1 cellular context compared by ENCODE assay signal in the genomic region with DNA sequence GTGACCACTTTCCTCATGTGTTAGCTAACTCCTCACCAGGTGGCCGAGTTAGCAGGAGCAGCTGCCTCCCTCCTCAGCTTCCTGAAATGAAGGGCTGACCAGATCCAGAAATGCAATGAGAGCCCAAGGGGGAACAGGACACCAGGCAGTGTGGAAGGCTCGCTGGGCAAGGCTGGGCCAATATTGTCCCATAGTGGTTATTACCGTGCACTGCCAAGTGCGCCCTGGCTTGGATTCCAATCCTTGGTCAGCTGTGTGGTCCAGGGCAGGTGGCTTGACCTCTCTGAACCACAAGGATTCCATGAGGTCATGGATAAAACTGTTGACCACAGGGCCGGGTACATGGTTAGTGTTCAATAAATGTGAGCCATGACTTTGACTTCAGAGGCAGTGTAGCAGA.
TF ChIP-seq lines count a peak whose summit lies in the region.

No MANE protein-coding gene starts in this region.

TF ChIP-seq in K562, 482 proteins besides CTCF, POLR2A, EP300 and RAD21 (continued from another document):
- TF ChIP-seq, protein P1, sequence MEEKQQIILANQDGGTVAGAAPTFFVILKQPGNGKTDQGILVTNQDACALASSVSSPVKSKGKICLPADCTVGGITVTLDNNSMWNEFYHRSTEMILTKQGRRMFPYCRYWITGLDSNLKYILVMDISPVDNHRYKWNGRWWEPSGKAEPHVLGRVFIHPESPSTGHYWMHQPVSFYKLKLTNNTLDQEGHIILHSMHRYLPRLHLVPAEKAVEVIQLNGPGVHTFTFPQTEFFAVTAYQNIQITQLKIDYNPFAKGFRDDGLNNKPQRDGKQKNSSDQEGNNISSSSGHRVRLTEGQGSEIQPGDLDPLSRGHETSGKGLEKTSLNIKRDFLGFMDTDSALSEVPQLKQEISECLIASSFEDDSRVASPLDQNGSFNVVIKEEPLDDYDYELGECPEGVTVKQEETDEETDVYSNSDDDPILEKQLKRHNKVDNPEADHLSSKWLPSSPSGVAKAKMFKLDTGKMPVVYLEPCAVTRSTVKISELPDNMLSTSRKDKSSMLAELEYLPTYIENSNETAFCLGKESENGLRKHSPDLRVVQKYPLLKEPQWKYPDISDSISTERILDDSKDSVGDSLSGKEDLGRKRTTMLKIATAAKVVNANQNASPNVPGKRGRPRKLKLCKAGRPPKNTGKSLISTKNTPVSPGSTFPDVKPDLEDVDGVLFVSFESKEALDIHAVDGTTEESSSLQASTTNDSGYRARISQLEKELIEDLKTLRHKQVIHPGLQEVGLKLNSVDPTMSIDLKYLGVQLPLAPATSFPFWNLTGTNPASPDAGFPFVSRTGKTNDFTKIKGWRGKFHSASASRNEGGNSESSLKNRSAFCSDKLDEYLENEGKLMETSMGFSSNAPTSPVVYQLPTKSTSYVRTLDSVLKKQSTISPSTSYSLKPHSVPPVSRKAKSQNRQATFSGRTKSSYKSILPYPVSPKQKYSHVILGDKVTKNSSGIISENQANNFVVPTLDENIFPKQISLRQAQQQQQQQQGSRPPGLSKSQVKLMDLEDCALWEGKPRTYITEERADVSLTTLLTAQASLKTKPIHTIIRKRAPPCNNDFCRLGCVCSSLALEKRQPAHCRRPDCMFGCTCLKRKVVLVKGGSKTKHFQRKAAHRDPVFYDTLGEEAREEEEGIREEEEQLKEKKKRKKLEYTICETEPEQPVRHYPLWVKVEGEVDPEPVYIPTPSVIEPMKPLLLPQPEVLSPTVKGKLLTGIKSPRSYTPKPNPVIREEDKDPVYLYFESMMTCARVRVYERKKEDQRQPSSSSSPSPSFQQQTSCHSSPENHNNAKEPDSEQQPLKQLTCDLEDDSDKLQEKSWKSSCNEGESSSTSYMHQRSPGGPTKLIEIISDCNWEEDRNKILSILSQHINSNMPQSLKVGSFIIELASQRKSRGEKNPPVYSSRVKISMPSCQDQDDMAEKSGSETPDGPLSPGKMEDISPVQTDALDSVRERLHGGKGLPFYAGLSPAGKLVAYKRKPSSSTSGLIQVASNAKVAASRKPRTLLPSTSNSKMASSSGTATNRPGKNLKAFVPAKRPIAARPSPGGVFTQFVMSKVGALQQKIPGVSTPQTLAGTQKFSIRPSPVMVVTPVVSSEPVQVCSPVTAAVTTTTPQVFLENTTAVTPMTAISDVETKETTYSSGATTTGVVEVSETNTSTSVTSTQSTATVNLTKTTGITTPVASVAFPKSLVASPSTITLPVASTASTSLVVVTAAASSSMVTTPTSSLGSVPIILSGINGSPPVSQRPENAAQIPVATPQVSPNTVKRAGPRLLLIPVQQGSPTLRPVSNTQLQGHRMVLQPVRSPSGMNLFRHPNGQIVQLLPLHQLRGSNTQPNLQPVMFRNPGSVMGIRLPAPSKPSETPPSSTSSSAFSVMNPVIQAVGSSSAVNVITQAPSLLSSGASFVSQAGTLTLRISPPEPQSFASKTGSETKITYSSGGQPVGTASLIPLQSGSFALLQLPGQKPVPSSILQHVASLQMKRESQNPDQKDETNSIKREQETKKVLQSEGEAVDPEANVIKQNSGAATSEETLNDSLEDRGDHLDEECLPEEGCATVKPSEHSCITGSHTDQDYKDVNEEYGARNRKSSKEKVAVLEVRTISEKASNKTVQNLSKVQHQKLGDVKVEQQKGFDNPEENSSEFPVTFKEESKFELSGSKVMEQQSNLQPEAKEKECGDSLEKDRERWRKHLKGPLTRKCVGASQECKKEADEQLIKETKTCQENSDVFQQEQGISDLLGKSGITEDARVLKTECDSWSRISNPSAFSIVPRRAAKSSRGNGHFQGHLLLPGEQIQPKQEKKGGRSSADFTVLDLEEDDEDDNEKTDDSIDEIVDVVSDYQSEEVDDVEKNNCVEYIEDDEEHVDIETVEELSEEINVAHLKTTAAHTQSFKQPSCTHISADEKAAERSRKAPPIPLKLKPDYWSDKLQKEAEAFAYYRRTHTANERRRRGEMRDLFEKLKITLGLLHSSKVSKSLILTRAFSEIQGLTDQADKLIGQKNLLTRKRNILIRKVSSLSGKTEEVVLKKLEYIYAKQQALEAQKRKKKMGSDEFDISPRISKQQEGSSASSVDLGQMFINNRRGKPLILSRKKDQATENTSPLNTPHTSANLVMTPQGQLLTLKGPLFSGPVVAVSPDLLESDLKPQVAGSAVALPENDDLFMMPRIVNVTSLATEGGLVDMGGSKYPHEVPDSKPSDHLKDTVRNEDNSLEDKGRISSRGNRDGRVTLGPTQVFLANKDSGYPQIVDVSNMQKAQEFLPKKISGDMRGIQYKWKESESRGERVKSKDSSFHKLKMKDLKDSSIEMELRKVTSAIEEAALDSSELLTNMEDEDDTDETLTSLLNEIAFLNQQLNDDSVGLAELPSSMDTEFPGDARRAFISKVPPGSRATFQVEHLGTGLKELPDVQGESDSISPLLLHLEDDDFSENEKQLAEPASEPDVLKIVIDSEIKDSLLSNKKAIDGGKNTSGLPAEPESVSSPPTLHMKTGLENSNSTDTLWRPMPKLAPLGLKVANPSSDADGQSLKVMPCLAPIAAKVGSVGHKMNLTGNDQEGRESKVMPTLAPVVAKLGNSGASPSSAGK (IDR thresholded peaks at IDR 0.05), result no peak
- TF ChIP-seq KAT2B (IDR thresholded peaks at IDR 0.05; ENCODE audit: low read depth, low read length) (no peak), YY1 (IDR thresholded peaks at IDR 0.05; ENCODE audit: borderline replicate concordance in 1 of 3, control insufficient read depth in 1 of 3, extremely low read depth in 1 of 3, insufficient read depth in 3 of 3, insufficient read length in 1 of 3, insufficient replicate concordance in 2 of 3, low read depth in 1 of 3, low read length in 2 of 3) (no peak)
- TF ChIP-seq, protein P2, sequence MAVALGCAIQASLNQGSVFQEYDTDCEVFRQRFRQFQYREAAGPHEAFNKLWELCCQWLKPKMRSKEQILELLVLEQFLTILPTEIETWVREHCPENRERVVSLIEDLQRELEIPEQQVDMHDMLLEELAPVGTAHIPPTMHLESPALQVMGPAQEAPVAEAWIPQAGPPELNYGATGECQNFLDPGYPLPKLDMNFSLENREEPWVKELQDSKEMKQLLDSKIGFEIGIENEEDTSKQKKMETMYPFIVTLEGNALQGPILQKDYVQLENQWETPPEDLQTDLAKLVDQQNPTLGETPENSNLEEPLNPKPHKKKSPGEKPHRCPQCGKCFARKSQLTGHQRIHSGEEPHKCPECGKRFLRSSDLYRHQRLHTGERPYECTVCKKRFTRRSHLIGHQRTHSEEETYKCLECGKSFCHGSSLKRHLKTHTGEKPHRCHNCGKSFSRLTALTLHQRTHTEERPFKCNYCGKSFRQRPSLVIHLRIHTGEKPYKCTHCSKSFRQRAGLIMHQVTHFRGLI (CRISPR knock-in tag; IDR thresholded peaks at IDR 0.05), result no peak
